8 cellular contexts compared by ENCODE assay signal in genomic region chr15:75104804-75105557, GRCh38.
A peak's percentile ranks its signal among the peaks of the same experiment; 100 is the strongest.
DNase-seq lines count a peak whose midpoint lies in the region; ATAC-seq lines count a peak whose summit lies in the region.

No MANE protein-coding gene starts in this region.

- peak; percentile 37 for ATAC-seq in HG03097 (IDR thresholded peaks at IDR 0.05; ENCODE audit: low FRiP score, unreplicated experiment)
- ATAC-seq in HG02588 (IDR thresholded peaks at IDR 0.05; ENCODE audit: unreplicated experiment), result no peak

- DNase-seq in stimulated activated CD4-positive, alpha-beta T cell treated with anti-CD3 and anti-CD28 coated beads, Interleukin-1b, Interleukin-23, amount 100 ng/mL, for 48 hours, result peak; percentile 32
- no peak for DNase-seq in stimulated activated CD4-positive, alpha-beta T cell treated with anti-CD3 and anti-CD28 coated beads, Interleukin-4, amount 100 ng/mL, for 4 hours
- DNase-seq in RKO (ENCODE audit: low spot score), result peak; percentile 26
- peak; percentile 29 for DNase-seq in central memory CD4-positive, alpha-beta T cell
- DNase-seq in medulla oblongata (ENCODE audit: extremely low spot score), result peak; percentile 90
- no peak for DNase-seq in NCI-H146 treated with DMSO at 0.1 percent for 48 hours (lab: John Stamatoyannopoulos, UW; ENCODE audit: unreplicated experiment)

Comparison
In these comparisons a context has a peak if more than half of its experiments do, and no peak if none do; other contexts are left out.
1. DNase-seq: peak in stimulated activated CD4-positive, alpha-beta T cell treated with anti-CD3 and anti-CD28 coated beads, Interleukin-1b, Interleukin-23, amount 100 ng/mL, for 48 hours (single experiment), RKO (single experiment), central memory CD4-positive, alpha-beta T cell (single experiment) and medulla oblongata (single experiment); none in stimulated activated CD4-positive, alpha-beta T cell treated with anti-CD3 and anti-CD28 coated beads, Interleukin-4, amount 100 ng/mL, for 4 hours (0 of 2) and NCI-H146 treated with DMSO at 0.1 percent for 48 hours (single experiment).